8 cellular contexts compared by ENCODE assay signal in genomic region chr2:70085711-70086277, GRCh38.
DNase-seq lines count a peak whose midpoint lies in the region; ATAC-seq lines count a peak whose summit lies in the region.

No MANE protein-coding gene starts in this region.

- H3K27ac ChIP-seq in iPS DF 6.9 (ENCODE audit: low read length), result peak overlapping the region; percentile 48

- no peaks in the 10 kb centered on the region for H3K27me3 ChIP-seq in iPS DF 6.9 (ENCODE audit: control insufficient read depth, insufficient read depth, low read length)

- DNase-seq in activated CD8-positive, alpha-beta memory T cell treated with anti-CD3 and anti-CD28 coated beads for 24 hours, result peak; percentile 68
- DNase-seq in activated CD8-positive, alpha-beta memory T cell treated with anti-CD3 and anti-CD28 coated beads, Interleukin-2, amount 50 U/mL, for 4 hours, result no peak
- peak; percentile 41 for DNase-seq in activated CD8-positive, alpha-beta memory T cell treated with anti-CD3 and anti-CD28 coated beads, Interleukin-2, amount 50 U/mL, for 1 hour (ENCODE audit: extremely low read depth)
- DNase-seq in iPS DF 6.9 (ENCODE audit: low read depth, low spot score), result no peak
- DNase-seq in stimulated activated CD8-positive, alpha-beta memory T cell treated with anti-CD3 and anti-CD28 coated beads, Interleukin-4, amount 100 ng/mL, for 48 hours, result peak; percentile 25
- DNase-seq in NCI-H1436 (lab: John Stamatoyannopoulos, UW), result no peak

- ATAC-seq in HG03442 (IDR thresholded peaks at IDR 0.05; ENCODE audit: unreplicated experiment) (no peak), GM21825 (IDR thresholded peaks at IDR 0.05; ENCODE audit: unreplicated experiment) (no peak)

- no CpG with 5 or more reads among the region's 22 CpGs for WGBS in iPS DF 6.9 (ENCODE audit: insufficient coverage, insufficient read length)

- peak overlapping the region; percentile 83; the same call in 1 of the 2 replicates for H3K4me3 ChIP-seq in iPS DF 6.9 (ENCODE audit: low read length)

- H3K4me1 ChIP-seq in iPS DF 6.9 (ENCODE audit: control insufficient read depth, insufficient read depth, low read length), result peaks cover 2% of the 10 kb centered on the region; the same call in 1 of the 2 replicates

- peaks cover 10% of the 10 kb centered on the region; the same call in 1 of the 2 replicates for H3K36me3 ChIP-seq in iPS DF 6.9 (ENCODE audit: control insufficient read depth, insufficient read depth, low read length)

- no peaks in the 10 kb centered on the region for H3K9me3 ChIP-seq in iPS DF 6.9 (ENCODE audit: control insufficient read depth, insufficient read depth, low read length)

Comparison
In these comparisons a context has a peak if more than half of its experiments do, and no peak if none do; other contexts are left out.
1. DNase-seq: peak in activated CD8-positive, alpha-beta memory T cell treated with anti-CD3 and anti-CD28 coated beads for 24 hours (single experiment), activated CD8-positive, alpha-beta memory T cell treated with anti-CD3 and anti-CD28 coated beads, Interleukin-2, amount 50 U/mL, for 1 hour (single experiment) and stimulated activated CD8-positive, alpha-beta memory T cell treated with anti-CD3 and anti-CD28 coated beads, Interleukin-4, amount 100 ng/mL, for 48 hours (single experiment); none in activated CD8-positive, alpha-beta memory T cell treated with anti-CD3 and anti-CD28 coated beads, Interleukin-2, amount 50 U/mL, for 4 hours (single experiment), iPS DF 6.9 (single experiment) and NCI-H1436 (single experiment).